Comparison of ENCODE assay signal across 11 cellular contexts in the genomic region with DNA sequence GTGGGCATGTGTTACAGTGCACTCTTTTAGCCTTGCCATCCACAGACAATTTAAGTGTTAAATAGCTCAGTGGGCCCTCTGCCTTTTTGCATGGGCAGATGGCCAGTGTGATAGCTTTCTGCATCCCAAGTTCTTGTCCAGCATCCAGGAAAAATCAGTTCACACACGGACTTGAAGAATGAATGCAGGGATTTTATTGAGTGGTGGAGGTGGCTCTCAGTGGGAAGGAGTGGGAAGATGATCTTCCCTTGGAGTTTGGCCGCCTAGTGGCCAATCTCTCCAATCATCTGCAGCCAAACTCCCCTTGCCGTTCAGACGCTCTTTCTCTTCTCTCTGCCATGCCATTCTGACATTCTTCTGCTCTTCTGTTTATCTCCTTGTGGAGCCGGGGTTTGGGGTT.
DNase-seq lines count a peak whose midpoint lies in the region; ATAC-seq, FAIRE-seq and TF ChIP-seq lines count a peak whose summit lies in the region.
"Had no signal": no experiment of that assay in that cellular context is flagged by ENCODE, and none has a peak within 500 bp of the region (broad histone marks: within the 10 kb centered on the region; RNA-seq: fewer than 3 reads in every experiment).

No MANE protein-coding gene starts in this region.

- H3K4me3 ChIP-seq in SK-N-SH (ENCODE audit: low read depth in 2 of 2, low read length in 1 of 2) (no peak overlapping the region), LNCaP clone FGC (ENCODE audit: low read depth, low read length) (no peak overlapping the region), thoracic aorta (no peak overlapping the region)
- H3K4me3 ChIP-seq: BLaER1 treated with 17β-estradiol and CSF1 and Interleukin-3, amounts not matched to agents 10 nM and 100 nM; spleen had no signal

- no peaks in the 10 kb centered on the region for H3K27me3 Mint-ChIP-seq in endothelial cell (ENCODE audit: unreplicated experiment)

- no peak overlapping the region for H3K4me2 ChIP-seq in SK-N-SH
- H3K4me2 ChIP-seq: BLaER1 treated with 17β-estradiol and CSF1 and Interleukin-3, amounts not matched to agents 10 nM and 100 nM had no signal

- no peak for FAIRE-seq in frontal cortex (lab: Jason Lieb, UNC)

- peak; percentile 13; the same call in 1 of the 2 replicates for TF ChIP-seq RAD21 in SK-N-SH (IDR thresholded peaks at IDR 0.05; ENCODE audit: low read length)

- H2AFZ ChIP-seq in SK-N-SH (ENCODE audit: low read depth), result no peak overlapping the region

- no peak overlapping the region for H3K4me3 Mint-ChIP-seq in endothelial cell (ENCODE audit: unreplicated experiment)

- H3K9ac ChIP-seq in SK-N-SH, result no peak overlapping the region
- H3K9ac ChIP-seq: BLaER1 treated with 17β-estradiol and CSF1 and Interleukin-3, amounts not matched to agents 10 nM and 100 nM had no signal

- H3K4me1 ChIP-seq in SK-N-SH (ENCODE audit: control insufficient read depth in 1 of 2, insufficient read depth in 2 of 2, low read depth in 1 of 2, low read length in 1 of 2), result peaks cover 6 to 23% of the 10 kb centered on the region in 2 experiments; a peak in 3 of 4 replicates
- no peaks in the 10 kb centered on the region for H3K4me1 ChIP-seq in thoracic aorta (ENCODE audit: control insufficient read depth in 1 of 2, low read depth in 2 of 2)
- H3K4me1 ChIP-seq: BLaER1 treated with 17β-estradiol and CSF1 and Interleukin-3, amounts not matched to agents 10 nM and 100 nM; spleen had no signal

- H3K9me3 ChIP-seq in SK-N-SH (no peaks in the 10 kb centered on the region), thoracic aorta (no peaks in the 10 kb centered on the region)

- H3K9me2 ChIP-seq in SK-N-SH, result no peaks in the 10 kb centered on the region

- H3K27ac ChIP-seq in SK-N-SH (ENCODE audit: low read depth in 2 of 2, low read length in 1 of 2), result peak overlapping the region in 1 of 2 experiments; percentile 93; a peak in 1 of 4 replicates
- no peak overlapping the region for H3K27ac ChIP-seq in thoracic aorta
- H3K27ac ChIP-seq: BLaER1 treated with 17β-estradiol and CSF1 and Interleukin-3, amounts not matched to agents 10 nM and 100 nM; spleen had no signal

- WGBS in SK-N-SH (ENCODE audit: low lambda C conversion rate), result 53% methylated on average over 5 of the region's 5 CpGs

- POLR2A ChIA-PET in SK-N-SH (lab: Yijun Ruan, JAX), result no interaction called here

- DNase-seq in SK-N-SH, result no peak
- no peak for DNase-seq in LNCaP clone FGC (ENCODE audit: low read depth)
- DNase-seq in endothelial cell (ENCODE audit: low spot score), result peak; percentile 6
- no peak for DNase-seq in thoracic aorta (ENCODE audit: low spot score)
- DNase-seq in hippocampal formation (lab: John Stamatoyannopoulos, UW), result no peak
- DNase-seq in COR-L47 (lab: John Stamatoyannopoulos, UW), result no peak
- DNase-seq in frontal cortex (ENCODE audit: low spot score in 2 of 2), result no peak
- DNase-seq: Karpas-422, spleen had no signal

- CTCF ChIA-PET in SK-N-SH (lab: Yijun Ruan, JAX), result interaction anchor here (0.6 to 1.3 kb wide), 4 partner anchors 19 to 197 kb away, joined by 3 to 4 read pairs (median 3); no protein-coding TSS in a partner anchor

- H4K20me1 ChIP-seq in SK-N-SH (ENCODE audit: insufficient read depth), result no peaks in the 10 kb centered on the region
- H4K20me1 ChIP-seq: BLaER1 treated with 17β-estradiol and CSF1 and Interleukin-3, amounts not matched to agents 10 nM and 100 nM had no signal

- no peaks in the 10 kb centered on the region for H3K79me2 ChIP-seq in SK-N-SH (ENCODE audit: insufficient read depth)

- H3K27me3 ChIP-seq in SK-N-SH (ENCODE audit: insufficient read depth) (no peaks in the 10 kb centered on the region), thoracic aorta (replicated peaks; ENCODE audit: insufficient read depth) (no peaks in the 10 kb centered on the region)
- H3K27me3 ChIP-seq: BLaER1 treated with 17β-estradiol and CSF1 and Interleukin-3, amounts not matched to agents 10 nM and 100 nM; spleen had no signal

- TF ChIP-seq EP300 in SK-N-SH (IDR thresholded peaks at IDR 0.05; ENCODE audit: borderline replicate concordance in 1 of 2, low read depth in 1 of 2, low read length in 1 of 2), result no peak; a peak in 1 of 4 replicates

- ATAC-seq in SK-N-SH treated with all-trans-retinoic acid at 6 μM for 48 hours, result no peak
- no peak for ATAC-seq in thoracic aorta (ENCODE audit: insufficient number of reproducible peaks, low FRiP score, low read depth)

- H3K4me1 Mint-ChIP-seq in endothelial cell (ENCODE audit: unreplicated experiment), result no peaks in the 10 kb centered on the region

- no peaks in the 10 kb centered on the region for H3K36me3 Mint-ChIP-seq in endothelial cell (ENCODE audit: low read depth, unreplicated experiment)

- H3K36me3 ChIP-seq in SK-N-SH (replicated peaks in 1 of 2; ENCODE audit: control insufficient read depth in 1 of 2, insufficient read depth in 2 of 2, low read length in 1 of 2) (no peaks in the 10 kb centered on the region), thoracic aorta (no peaks in the 10 kb centered on the region)
- H3K36me3 ChIP-seq: BLaER1 treated with 17β-estradiol and CSF1 and Interleukin-3, amounts not matched to agents 10 nM and 100 nM; spleen had no signal

- no peaks in the 10 kb centered on the region for H3K9me3 Mint-ChIP-seq in endothelial cell (ENCODE audit: unreplicated experiment)

- no peak overlapping the region for H3K27ac Mint-ChIP-seq in endothelial cell (ENCODE audit: unreplicated experiment)

- TF ChIP-seq CTCF in SK-N-SH (IDR thresholded peaks at IDR 0.05), result peak; percentile 44
- peak; percentile 52 for TF ChIP-seq CTCF in LNCaP clone FGC (IDR thresholded peaks at IDR 0.05; ENCODE audit: control insufficient read depth, extremely low read depth, insufficient read depth)
- TF ChIP-seq CTCF in endothelial cell (IDR thresholded peaks at IDR 0.05; ENCODE audit: unreplicated experiment), result peak; percentile 48
- TF ChIP-seq CTCF in thoracic aorta (IDR thresholded peaks at IDR 0.05), result peak; percentile 16

- peaks cover 4% of the 10 kb centered on the region for H3F3A ChIP-seq in SK-N-SH (replicated peaks; ENCODE audit: insufficient read depth)

TF ChIP-seq in SK-N-SH, 30 proteins besides CTCF, POLR2A, EP300 and RAD21 (continues in another document):
- TF ChIP-seq TCF12 (IDR thresholded peaks at IDR 0.05) (no peak), CHD2 (IDR thresholded peaks at IDR 0.05; ENCODE audit: low read length, partially characterized antibody) (no peak)
- TF ChIP-seq, protein P1, sequence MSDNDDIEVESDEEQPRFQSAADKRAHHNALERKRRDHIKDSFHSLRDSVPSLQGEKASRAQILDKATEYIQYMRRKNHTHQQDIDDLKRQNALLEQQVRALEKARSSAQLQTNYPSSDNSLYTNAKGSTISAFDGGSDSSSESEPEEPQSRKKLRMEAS (IDR thresholded peaks at IDR 0.05; ENCODE audit: low read depth), result no peak
- TF ChIP-seq, protein P2, sequence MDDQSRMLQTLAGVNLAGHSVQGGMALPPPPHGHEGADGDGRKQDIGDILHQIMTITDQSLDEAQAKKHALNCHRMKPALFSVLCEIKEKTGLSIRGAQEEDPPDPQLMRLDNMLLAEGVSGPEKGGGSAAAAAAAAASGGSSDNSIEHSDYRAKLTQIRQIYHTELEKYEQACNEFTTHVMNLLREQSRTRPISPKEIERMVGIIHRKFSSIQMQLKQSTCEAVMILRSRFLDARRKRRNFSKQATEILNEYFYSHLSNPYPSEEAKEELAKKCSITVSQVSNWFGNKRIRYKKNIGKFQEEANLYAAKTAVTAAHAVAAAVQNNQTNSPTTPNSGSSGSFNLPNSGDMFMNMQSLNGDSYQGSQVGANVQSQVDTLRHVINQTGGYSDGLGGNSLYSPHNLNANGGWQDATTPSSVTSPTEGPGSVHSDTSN (IDR thresholded peaks at IDR 0.05), result no peak
- TF ChIP-seq, protein P3, sequence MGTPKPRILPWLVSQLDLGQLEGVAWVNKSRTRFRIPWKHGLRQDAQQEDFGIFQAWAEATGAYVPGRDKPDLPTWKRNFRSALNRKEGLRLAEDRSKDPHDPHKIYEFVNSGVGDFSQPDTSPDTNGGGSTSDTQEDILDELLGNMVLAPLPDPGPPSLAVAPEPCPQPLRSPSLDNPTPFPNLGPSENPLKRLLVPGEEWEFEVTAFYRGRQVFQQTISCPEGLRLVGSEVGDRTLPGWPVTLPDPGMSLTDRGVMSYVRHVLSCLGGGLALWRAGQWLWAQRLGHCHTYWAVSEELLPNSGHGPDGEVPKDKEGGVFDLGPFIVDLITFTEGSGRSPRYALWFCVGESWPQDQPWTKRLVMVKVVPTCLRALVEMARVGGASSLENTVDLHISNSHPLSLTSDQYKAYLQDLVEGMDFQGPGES (IDR thresholded peaks at IDR 0.05; ENCODE audit: low read depth, low read length), result no peak

TF ChIP-seq in SK-N-SH treated with all-trans-retinoic acid at 6 μM for 48 hours, 23 proteins besides CTCF, POLR2A, EP300 and RAD21 (continues in another document):
- TF ChIP-seq, protein P4, sequence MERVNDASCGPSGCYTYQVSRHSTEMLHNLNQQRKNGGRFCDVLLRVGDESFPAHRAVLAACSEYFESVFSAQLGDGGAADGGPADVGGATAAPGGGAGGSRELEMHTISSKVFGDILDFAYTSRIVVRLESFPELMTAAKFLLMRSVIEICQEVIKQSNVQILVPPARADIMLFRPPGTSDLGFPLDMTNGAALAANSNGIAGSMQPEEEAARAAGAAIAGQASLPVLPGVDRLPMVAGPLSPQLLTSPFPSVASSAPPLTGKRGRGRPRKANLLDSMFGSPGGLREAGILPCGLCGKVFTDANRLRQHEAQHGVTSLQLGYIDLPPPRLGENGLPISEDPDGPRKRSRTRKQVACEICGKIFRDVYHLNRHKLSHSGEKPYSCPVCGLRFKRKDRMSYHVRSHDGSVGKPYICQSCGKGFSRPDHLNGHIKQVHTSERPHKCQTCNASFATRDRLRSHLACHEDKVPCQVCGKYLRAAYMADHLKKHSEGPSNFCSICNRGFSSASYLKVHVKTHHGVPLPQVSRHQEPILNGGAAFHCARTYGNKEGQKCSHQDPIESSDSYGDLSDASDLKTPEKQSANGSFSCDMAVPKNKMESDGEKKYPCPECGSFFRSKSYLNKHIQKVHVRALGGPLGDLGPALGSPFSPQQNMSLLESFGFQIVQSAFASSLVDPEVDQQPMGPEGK (CRISPR knock-in tag; IDR thresholded peaks at IDR 0.05; ENCODE audit: borderline replicate concordance), result no peak
- TF ChIP-seq GLIS3 (CRISPR knock-in tag; IDR thresholded peaks at IDR 0.05) (no peak), TOX (CRISPR knock-in tag; IDR thresholded peaks at IDR 0.05; ENCODE audit: borderline replicate concordance) (no peak), ZNF70 (CRISPR knock-in tag; IDR thresholded peaks at IDR 0.05) (no peak), OSR1 (CRISPR knock-in tag; IDR thresholded peaks at IDR 0.05) (no peak), ISL1 (CRISPR knock-in tag; IDR thresholded peaks at IDR 0.05) (no peak), ESRRG (CRISPR knock-in tag; IDR thresholded peaks at IDR 0.05) (no peak), BACH2 (CRISPR knock-in tag; IDR thresholded peaks at IDR 0.05; ENCODE audit: borderline replicate concordance) (no peak)
